Comparison of ENCODE assay signal across 26 cellular contexts in genomic region chr2:29963972-29964570, GRCh38. TPM values are rescaled to one million over a fixed set of nuclear protein-coding genes. Genes with fewer than 3 reads are reported as not detected.
DNase-seq lines count a peak whose midpoint lies in the region; ATAC-seq, FAIRE-seq and TF ChIP-seq lines count a peak whose summit lies in the region.
"Had no signal": no experiment of that assay in that cellular context is flagged by ENCODE, and none has a peak within 500 bp of the region (broad histone marks: within the 10 kb centered on the region; RNA-seq: fewer than 3 reads in every experiment).

No MANE protein-coding gene starts in this region.

- H4K8ac ChIP-seq in H1 (ENCODE audit: extremely low read depth, insufficient read depth, low read length) (no peak overlapping the region), mesendoderm (ENCODE audit: low read depth, low read length) (no peak overlapping the region)

- CTCF ChIA-PET in H1 (lab: Charles Lee; ENCODE audit: partially characterized antibody) (interaction anchor here (1.0 to 2.0 kb wide), 2 partner anchors 41 to 61 kb away, joined by 4 to 6 read pairs; no protein-coding TSS in a partner anchor), SK-N-SH (lab: Yijun Ruan, JAX) (interaction anchor here (1.1 to 5.7 kb wide), 3 partner anchors 40 to 108 kb away, joined by 3 to 29 read pairs (median 4); no protein-coding TSS in a partner anchor)

- no peak for FAIRE-seq in H1 (lab: Jason Lieb, UNC)
- FAIRE-seq: A204.1, G401.6, GM12891 had no signal

- no peak overlapping the region for H2BK15ac ChIP-seq in H1 (ENCODE audit: low read length)
- H2BK15ac ChIP-seq in mesendoderm (replicated peaks; ENCODE audit: low read depth) = no peak overlapping the region

- no peak overlapping the region for H3K14ac ChIP-seq in H1 (ENCODE audit: insufficient read length)

- peak; percentile 23 for DNase-seq in H7
- DNase-seq in H1 (ENCODE audit: low read depth in 1 of 2, low spot score in 2 of 2) = no peak
- DNase-seq in mesendoderm = no peak
- no peak for DNase-seq in NCI-H2029 (lab: John Stamatoyannopoulos, UW)
- no peak for DNase-seq in SK-N-SH
- DNase-seq: 8988T; ACHN; BE2C; C1 segment of cervical spinal cord; CD4-positive, alpha-beta memory T cell; CD4-positive, CD25-positive, alpha-beta regulatory T cell; CD8-positive, alpha-beta memory T cell; COR-L47; DMS 273 treated with DMSO at 0.1 percent for 48 hours; DMS153; DMS53; DMS79; GF-D8 had no signal

- H3K9me3 ChIP-seq in H1 (ENCODE audit: insufficient read depth in 2 of 2, low read depth in 1 of 2, low read length in 1 of 2) (no peaks in the 10 kb centered on the region), SK-N-SH (no peaks in the 10 kb centered on the region)
- H3K9me3 ChIP-seq: BE2C, BLaER1 had no signal

- H3K4me3 ChIP-seq in H7 (ENCODE audit: insufficient read depth, low read depth, low read length) (no peak overlapping the region), H1 (ENCODE audit: extremely low read depth in 1 of 4, insufficient read depth in 2 of 4, low read depth in 3 of 4, low read length in 4 of 4) (no peak overlapping the region), mesendoderm (ENCODE audit: low read length) (no peak overlapping the region), SK-N-SH (ENCODE audit: low read depth in 2 of 2, low read length in 1 of 2) (no peak overlapping the region)
- H3K4me3 ChIP-seq: BLaER1 had no signal

- no peak overlapping the region for H2BK120ac ChIP-seq in H1 (replicated peaks; ENCODE audit: low read depth, low read length)
- H2BK120ac ChIP-seq in mesendoderm (ENCODE audit: low read depth, low read length) = no peak overlapping the region

- H3K79me1 ChIP-seq in H1 (ENCODE audit: low read depth, low read length) (no peaks in the 10 kb centered on the region), mesendoderm (ENCODE audit: low read length) (no peaks in the 10 kb centered on the region)

- H3K4me2 ChIP-seq in H1 (ENCODE audit: insufficient read depth in 1 of 2, low read depth in 2 of 2, low read length in 2 of 2) (no peak overlapping the region; a peak in 1 of 4 replicates), mesendoderm (ENCODE audit: low read length) (no peak overlapping the region), SK-N-SH (no peak overlapping the region)
- H3K4me2 ChIP-seq: BLaER1 had no signal

- TF ChIP-seq EP300 in H1 (IDR thresholded peaks at IDR 0.05; ENCODE audit: borderline replicate concordance in 1 of 2, low read depth in 2 of 2, low read length in 2 of 2) (no peak), SK-N-SH (IDR thresholded peaks at IDR 0.05; ENCODE audit: borderline replicate concordance in 1 of 2, low read depth in 1 of 2, low read length in 1 of 2) (no peak)

- H3K18ac ChIP-seq in H1 (ENCODE audit: extremely low read depth, low read length) (no peak overlapping the region), mesendoderm (ENCODE audit: low read length) (no peak overlapping the region)

- H3K9me2 ChIP-seq in SK-N-SH = no peaks in the 10 kb centered on the region

- H3F3A ChIP-seq in SK-N-SH (replicated peaks; ENCODE audit: insufficient read depth) = no peaks in the 10 kb centered on the region

- TF ChIP-seq RAD21 in H1 (IDR thresholded peaks at IDR 0.05 in 1 of 2, conservative IDR thresholded peaks at IDR 0.05 in 1 of 2; ENCODE audit: low read depth in 2 of 2, low read length in 2 of 2) = no peak
- TF ChIP-seq RAD21 in SK-N-SH (IDR thresholded peaks at IDR 0.05; ENCODE audit: low read length) = no peak

- POLR2A ChIA-PET in H1 (lab: Charles Lee; ENCODE audit: partially characterized antibody) (interaction anchor here (0.6 kb wide), 1 partner anchor 1008 kb away, joined by 3 read pairs; no protein-coding TSS in a partner anchor), SK-N-SH (lab: Yijun Ruan, JAX) (no interaction called here)

- TF ChIP-seq CTCF in H1 (IDR thresholded peaks at IDR 0.05; ENCODE audit: control extremely low read depth in 1 of 3, insufficient read depth in 1 of 3, low read depth in 1 of 3, low read length in 3 of 3) (no peak), SK-N-SH (IDR thresholded peaks at IDR 0.05) (no peak)

- H2AFZ ChIP-seq in H1 (ENCODE audit: low read length) (peak overlapping the region; percentile 6; the same call in 1 of the 2 replicates), SK-N-SH (ENCODE audit: low read depth) (no peak overlapping the region)

- H3K27me3 ChIP-seq in H7 (ENCODE audit: control insufficient read depth, insufficient read depth, low read length) = no peaks in the 10 kb centered on the region
- H3K27me3 ChIP-seq in H1 (replicated peaks in 1 of 4; ENCODE audit: control insufficient read depth in 3 of 4, extremely low read depth in 1 of 4, insufficient read depth in 3 of 4, low read length in 3 of 4) = no peaks in the 10 kb centered on the region
- H3K27me3 ChIP-seq in mesendoderm (ENCODE audit: insufficient read depth, low read length, poor library complexity) = no peaks in the 10 kb centered on the region
- H3K27me3 ChIP-seq in SK-N-SH (ENCODE audit: insufficient read depth) = no peaks in the 10 kb centered on the region
- H3K27me3 ChIP-seq: BE2C, BLaER1 had no signal

- H3K23ac ChIP-seq in H1 (ENCODE audit: insufficient read length) (no peak overlapping the region), mesendoderm (ENCODE audit: low read length) (no peak overlapping the region)

- H3K79me2 ChIP-seq in H1 (ENCODE audit: control insufficient read depth in 1 of 2, insufficient read depth in 2 of 2, low read length in 2 of 2) (no peaks in the 10 kb centered on the region), mesendoderm (ENCODE audit: control insufficient read depth, insufficient read depth, low read length) (no peaks in the 10 kb centered on the region), SK-N-SH (ENCODE audit: insufficient read depth) (no peaks in the 10 kb centered on the region)

- H3K9ac ChIP-seq in H1 (replicated peaks in 1 of 4; ENCODE audit: extremely low read depth in 1 of 4, low read depth in 3 of 4, low read length in 3 of 4) (no peak overlapping the region), mesendoderm (ENCODE audit: low read length) (no peak overlapping the region), SK-N-SH (no peak overlapping the region)
- H3K9ac ChIP-seq: BLaER1 had no signal

- H4K91ac ChIP-seq in H1 (replicated peaks; ENCODE audit: insufficient read length, low read length) = no peak overlapping the region

- H2AK5ac ChIP-seq in H1 (ENCODE audit: low read depth, low read length) (no peak overlapping the region), mesendoderm (ENCODE audit: low read length) (no peak overlapping the region)

- no peak for TF ChIP-seq POLR2A in H1 (IDR thresholded peaks at IDR 0.05; ENCODE audit: control extremely low read depth in 1 of 2, low read depth in 2 of 2, low read length in 2 of 2)

- no peak overlapping the region for H2BK20ac ChIP-seq in H1 (ENCODE audit: low read length)

- no peak overlapping the region for H2BK5ac ChIP-seq in H1 (ENCODE audit: low read depth, low read length)
- no peak overlapping the region for H2BK5ac ChIP-seq in mesendoderm (ENCODE audit: low read length)

- H4K5ac ChIP-seq in H1 (ENCODE audit: insufficient read length, low read depth, low read length) (no peak overlapping the region), mesendoderm (ENCODE audit: low read length) (no peak overlapping the region)

- H3K27ac ChIP-seq in H1 (ENCODE audit: low read depth, low read length) (no peak overlapping the region), mesendoderm (ENCODE audit: low read depth, low read length) (no peak overlapping the region), SK-N-SH (ENCODE audit: low read depth in 2 of 2, low read length in 1 of 2) (no peak overlapping the region)
- H3K27ac ChIP-seq: BLaER1 had no signal

- ATAC-seq in HG02759 (IDR thresholded peaks at IDR 0.05; ENCODE audit: unreplicated experiment) (no peak), HG03442 (IDR thresholded peaks at IDR 0.05; ENCODE audit: unreplicated experiment) (no peak)

- no peak overlapping the region for H2BK12ac ChIP-seq in H1 (ENCODE audit: low read depth, low read length)

- H3K4ac ChIP-seq in H1 (replicated peaks; ENCODE audit: insufficient read length, low read depth, low read length) (no peak overlapping the region), mesendoderm (ENCODE audit: low read depth, low read length) (no peak overlapping the region)

- H3K23me2 ChIP-seq in H1 (ENCODE audit: low read depth, low read length) = no peaks in the 10 kb centered on the region

- H4K20me1 ChIP-seq in H1 (replicated peaks in 1 of 2; ENCODE audit: control insufficient read depth in 1 of 2, insufficient read depth in 2 of 2, low read length in 2 of 2) = no peaks in the 10 kb centered on the region
- H4K20me1 ChIP-seq in SK-N-SH (ENCODE audit: insufficient read depth) = no peaks in the 10 kb centered on the region
- H4K20me1 ChIP-seq: BLaER1 had no signal

- peaks cover 0 to 9% (median 3%) of the 10 kb centered on the region in 4 experiments; a peak in 3 of 7 replicates for H3K4me1 ChIP-seq in H1 (replicated peaks in 1 of 4; ENCODE audit: control insufficient read depth in 3 of 4, insufficient read depth in 4 of 4, low read length in 3 of 4)
- H3K4me1 ChIP-seq in mesendoderm (ENCODE audit: control insufficient read depth, low read depth, low read length) = peaks cover 3% of the 10 kb centered on the region
- no peaks in the 10 kb centered on the region for H3K4me1 ChIP-seq in SK-N-SH (ENCODE audit: control insufficient read depth in 1 of 2, insufficient read depth in 2 of 2, low read depth in 1 of 2, low read length in 1 of 2)
- H3K4me1 ChIP-seq: BE2C, BLaER1 had no signal

- WGBS in H1 (ENCODE audit: extremely low coverage in 1 of 2, insufficient coverage in 1 of 2, insufficient read length in 1 of 2, insufficient replicate concordance in 2 of 2, low coverage in 1 of 2, low lambda C conversion rate in 2 of 2, missing lambda C conversion rate in 1 of 2), 2 experiments = 71% methylated on average over 3 of the region's 3 CpGs; no CpG with 5 or more reads in 1 of the 2 experiments
- WGBS in mesendoderm (ENCODE audit: extremely low coverage, insufficient coverage, low lambda C conversion rate) = no CpG with 5 or more reads among the region's 3 CpGs
- 45% methylated on average over 3 of the region's 3 CpGs for WGBS in SK-N-SH (ENCODE audit: low lambda C conversion rate)

- H3K56ac ChIP-seq in H1 (replicated peaks; ENCODE audit: insufficient read length, low read depth, low read length) (no peak overlapping the region), mesendoderm (ENCODE audit: low read length) (peak overlapping the region; percentile 38)

- H3K36me3 ChIP-seq in H7 (replicated peaks; ENCODE audit: control insufficient read depth, insufficient read depth, low read length) = no peaks in the 10 kb centered on the region
- no peaks in the 10 kb centered on the region for H3K36me3 ChIP-seq in H1 (ENCODE audit: control insufficient read depth in 2 of 4, insufficient read depth in 4 of 4, low read length in 3 of 4)
- no peaks in the 10 kb centered on the region for H3K36me3 ChIP-seq in mesendoderm (ENCODE audit: control insufficient read depth, insufficient read depth, low read length)
- no peaks in the 10 kb centered on the region for H3K36me3 ChIP-seq in SK-N-SH (replicated peaks in 1 of 2; ENCODE audit: control insufficient read depth in 1 of 2, insufficient read depth in 2 of 2, low read length in 1 of 2)
- H3K36me3 ChIP-seq: BE2C, BLaER1 had no signal

RNA-seq across cellular contexts. Expression of gene ALK, which starts 42.7 kb away (rescaled TPM):
- total RNA-seq in H7 (2014; rRNA removed; shearing (Covaris generic)) = 0.15 and 0.21 TPM in 2 replicates
- total RNA-seq in H1 (2021; fragmentation: NEBNext Ultra II Directional; extraction: Animal tissue kit (Norgen Biotek cat#: 25700)) = 0.09 and 0.10 TPM in 2 replicates
- 0.02 and 0.08 TPM in 2 replicates for polyA plus RNA-seq in H1 (2011; rRNA removed)
- polyA plus RNA-seq in H1 (2011; cell fraction: cytosol; rRNA removed) = 0.05 TPM
- polyA plus RNA-seq in H1 (2011; cell fraction: nucleus; rRNA removed) = 0.19 TPM
- 0.07 TPM in 1 of 4 replicates, not detected in the others for polyA plus RNA-seq in H1 (2012, experiment 1 of 2)
- 0.04 TPM for polyA plus RNA-seq in H1 (2012, experiment 2 of 2)
- polyA plus RNA-seq in H1 (2013, experiment 1 of 2) = 0.06 TPM
- 0.04 TPM for polyA plus RNA-seq in H1 (2013, experiment 2 of 2)
- polyA minus RNA-seq in H1 (2011; rRNA and poly(A)+ RNA removed) = 0.07 and 0.32 TPM in 2 replicates
- polyA minus RNA-seq in H1 (2011; cell fraction: cytosol; rRNA and poly(A)+ RNA removed) = not detected
- polyA minus RNA-seq in H1 (2011; cell fraction: nucleus; rRNA and poly(A)+ RNA removed) = 0.40 TPM
- 0.38 TPM for polyA plus RNA-seq in mesendoderm (2013, experiment 1 of 2)
- polyA plus RNA-seq in mesendoderm (2013, experiment 2 of 2) = 0.41 TPM
- 0.30 and 0.55 TPM in 2 replicates for polyA plus RNA-seq in SK-N-SH (2012; rRNA removed)
- polyA plus RNA-seq in SK-N-SH (2012; cell fraction: cytosol; rRNA removed) = 0.22 and 0.62 TPM in 2 replicates
- polyA plus RNA-seq in SK-N-SH (2012; cell fraction: nucleus; rRNA removed) = 0.32 and 0.77 TPM in 2 replicates
- total RNA-seq: CD4-positive, alpha-beta memory T cell; CD4-positive, CD25-positive, alpha-beta regulatory T cell; CD8-positive, alpha-beta memory T cell had no signal
- polyA plus RNA-seq: AG04450; CD14-positive monocyte; CD4-positive, CD25-positive, alpha-beta regulatory T cell; CD8-positive, alpha-beta memory T cell had no signal
